Comparison of ENCODE assay signal across 8 cellular contexts in the genomic region with DNA sequence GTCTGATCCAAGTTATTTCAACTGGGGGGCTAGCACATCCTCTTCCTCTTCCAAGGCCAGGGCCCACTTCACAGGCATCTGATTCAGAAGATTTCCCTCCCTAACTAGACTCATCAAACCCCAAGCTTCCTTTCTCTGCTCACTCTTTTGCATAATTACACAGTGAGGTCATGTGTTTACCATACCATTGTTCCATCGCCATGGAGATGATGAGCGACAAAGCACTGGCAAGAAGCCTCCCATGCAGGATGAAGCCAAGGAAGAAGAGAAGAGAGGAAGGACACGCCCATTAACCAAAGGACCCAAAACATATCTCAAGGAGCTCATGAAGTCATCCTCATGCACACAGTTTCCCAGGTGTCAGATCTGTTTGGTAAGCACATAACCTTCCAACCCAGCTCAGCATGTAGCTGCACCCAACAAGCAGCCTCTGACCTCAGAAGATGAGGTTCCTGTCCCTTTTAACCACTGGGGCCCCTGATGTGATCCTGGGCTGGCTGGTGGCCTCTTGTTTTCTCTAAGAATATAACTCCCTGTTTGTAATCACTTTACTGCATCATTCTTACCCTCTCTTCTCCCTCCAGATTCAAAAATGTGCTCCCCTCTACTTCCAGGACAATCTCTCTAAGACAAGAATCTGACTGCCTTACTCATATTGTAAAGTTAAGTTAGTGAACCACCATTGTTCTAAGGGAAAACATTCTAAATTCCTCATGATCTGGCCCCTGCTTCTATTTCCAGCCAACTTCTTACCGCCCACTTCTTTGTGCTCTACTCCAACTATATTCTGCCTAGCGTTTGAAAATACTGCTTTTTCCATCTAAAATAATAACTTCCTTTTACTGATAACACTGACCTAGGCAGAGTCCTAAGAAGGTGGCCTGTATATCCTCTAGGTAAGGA.
A peak's percentile ranks its signal among the peaks of the same experiment; 100 is the strongest.
DNase-seq lines count a peak whose midpoint lies in the region; ATAC-seq and TF ChIP-seq lines count a peak whose summit lies in the region.

No MANE protein-coding gene starts in this region.

- DNase-seq in EL (peak; percentile 98), NCI-H1417 treated with DMSO at 0.1 percent for 48 hours (lab: John Stamatoyannopoulos, UW) (peak; percentile 28), choroid plexus epithelial cell (ENCODE audit: low read depth) (peak; percentile 96), activated gamma-delta T cell treated with Interleukin-2 at 50 U/mL for 16 hours (no peak)

- H3K4me3 ChIP-seq in choroid plexus epithelial cell (ENCODE audit: low read depth, low read length) (no peak overlapping the region), mesodermal cell (ENCODE audit: extremely low read depth, insufficient read depth, low read length, poor library complexity, severe bottlenecking) (no peak overlapping the region)

- H3K4me1 ChIP-seq in mesodermal cell (ENCODE audit: control insufficient read depth, insufficient read depth, low read length, poor library complexity, severe bottlenecking) = peaks cover 4% of the 10 kb centered on the region

- no peak for ATAC-seq in GM18907 (IDR thresholded peaks at IDR 0.05; ENCODE audit: unreplicated experiment)
- ATAC-seq in GM18867 (IDR thresholded peaks at IDR 0.05; ENCODE audit: unreplicated experiment) = no peak
- ATAC-seq in HG03196 (IDR thresholded peaks at IDR 0.05; ENCODE audit: unreplicated experiment) = no peak

- no peaks in the 10 kb centered on the region for H3K36me3 ChIP-seq in mesodermal cell (ENCODE audit: control insufficient read depth, insufficient read depth, low read length)

- H3K27ac ChIP-seq in mesodermal cell (ENCODE audit: low read depth, low read length, severe bottlenecking) = peak overlapping the region; percentile 95

- H3K9me3 ChIP-seq in mesodermal cell (ENCODE audit: control insufficient read depth, low read length) = peaks cover 3% of the 10 kb centered on the region

- TF ChIP-seq CTCF in choroid plexus epithelial cell (conservative IDR thresholded peaks at IDR 0.05; ENCODE audit: low read depth, low read length) = no peak

- WGBS in mesodermal cell (ENCODE audit: insufficient coverage in 2 of 2), 2 experiments = 79 to 100% methylated on average over 1 to 4 of the region's 5 CpGs
